In genomic region chr17:8122923-8123694, GRCh38 we compare ENCODE assay signal across 6 cellular contexts. TPM values are rescaled to one million over a fixed set of nuclear protein-coding genes. Genes with fewer than 3 reads are reported as not detected.
DNase-seq lines count a peak whose midpoint lies in the region; ATAC-seq and TF ChIP-seq lines count a peak whose summit lies in the region.
"Had no signal": no experiment of that assay in that cellular context is flagged by ENCODE, and none has a peak within 500 bp of the region (broad histone marks: within the 10 kb centered on the region; RNA-seq: fewer than 3 reads in every experiment).

No MANE protein-coding gene starts in this region.

- H3K9me3 Mint-ChIP-seq in naive thymus-derived CD8-positive, alpha-beta T cell: peaks cover 0 to 17% (median 0%) of the 10 kb centered on the region in 9 donors

- H3K36me3 Mint-ChIP-seq in naive thymus-derived CD8-positive, alpha-beta T cell: peaks cover 0 to 6% (median 3%) of the 10 kb centered on the region in 3 donors

- H3K4me3 Mint-ChIP-seq in naive thymus-derived CD8-positive, alpha-beta T cell: peak overlapping the region; percentile 84 to 97 (median 92)

- H3K27ac ChIP-seq in ascending aorta: peak overlapping the region in 1 of 2 donors; percentile 24
- H3K27ac ChIP-seq: foreskin keratinocyte had no signal

- no peaks in the 10 kb centered on the region for H4K20me1 ChIP-seq in Loucy (ENCODE audit: insufficient read depth, low read length, poor library complexity, severe bottlenecking)

- POLR2A ChIA-PET in naive thymus-derived CD8-positive, alpha-beta T cell (lab: Charles Lee): interaction anchor here (1.0 to 4.0 kb wide), 15 partner anchors 10 to 166 kb away, joined by 3 to 27 read pairs (median 6); partner anchors contain the start of genes CTC1 and RANGRF

- no peaks in the 10 kb centered on the region for H3K9me2 ChIP-seq in Loucy (replicated peaks; ENCODE audit: low read depth, low read length)

- intact Hi-C loops in ascending aorta (cut with DNase I): no loop called here

- peaks cover 0 to 38% (median 26%) of the 10 kb centered on the region in 5 donors for H3K27me3 Mint-ChIP-seq in naive thymus-derived CD8-positive, alpha-beta T cell

- H3K79me2 ChIP-seq in Loucy (ENCODE audit: insufficient read depth, low read length): no peaks in the 10 kb centered on the region

- ATAC-seq in naive thymus-derived CD8-positive, alpha-beta T cell: peak; percentile 6 to 11
- ATAC-seq: foreskin keratinocyte had no signal

- TF ChIP-seq CTCF in Loucy (conservative IDR thresholded peaks at IDR 0.05; ENCODE audit: low read length): no peak
- TF ChIP-seq CTCF in ascending aorta (IDR thresholded peaks at IDR 0.05): no peak

- H3K4me3 ChIP-seq in Loucy (ENCODE audit: low read length, poor library complexity, severe bottlenecking) (peak overlapping the region; percentile 91), ascending aorta (peak overlapping the region; percentile 57 to 65)

- H3K9me3 ChIP-seq in Loucy (ENCODE audit: insufficient read depth, low read depth, low read length): no peaks in the 10 kb centered on the region
- no peaks in the 10 kb centered on the region for H3K9me3 ChIP-seq in ascending aorta

- peak overlapping the region; percentile 93 for H3K4me2 ChIP-seq in Loucy (ENCODE audit: low read depth, low read length, poor library complexity, severe bottlenecking)

- DNase-seq in ascending aorta (ENCODE audit: low spot score in 2 of 2) (no peak), hippocampal formation (lab: John Stamatoyannopoulos, UW) (no peak), NCI-H1092 (lab: John Stamatoyannopoulos, UW) (no peak)
- DNase-seq in naive thymus-derived CD8-positive, alpha-beta T cell: peak in 6 of 10 donors; percentile 29 to 63 (median 44)

- no peaks in the 10 kb centered on the region for H3K36me3 ChIP-seq in Loucy (ENCODE audit: insufficient read depth, low read length)
- H3K36me3 ChIP-seq in ascending aorta: no peaks in the 10 kb centered on the region

- peak overlapping the region; percentile 40 for H2AFZ ChIP-seq in Loucy (ENCODE audit: low read length)

- H3K27me3 ChIP-seq in Loucy (ENCODE audit: insufficient read depth, low read length, poor library complexity, severe bottlenecking): peaks cover 7% of the 10 kb centered on the region
- H3K27me3 ChIP-seq in ascending aorta: no peaks in the 10 kb centered on the region

- H3K4me1 Mint-ChIP-seq in naive thymus-derived CD8-positive, alpha-beta T cell: peaks cover 60 to 85% (median 74%) of the 10 kb centered on the region in 4 donors

- H3K27ac Mint-ChIP-seq in naive thymus-derived CD8-positive, alpha-beta T cell: peak overlapping the region in 7 of 10 donors; percentile 33 to 100 (median 57)

- H3K9ac ChIP-seq in Loucy (ENCODE audit: low read depth, low read length, poor library complexity, severe bottlenecking): peak overlapping the region; percentile 46

- peaks cover 15% of the 10 kb centered on the region for H3F3A ChIP-seq in Loucy (ENCODE audit: low read depth)

- peaks cover 49% of the 10 kb centered on the region for H3K4me1 ChIP-seq in Loucy (ENCODE audit: insufficient read depth, low read length, poor library complexity, severe bottlenecking)
- peaks cover 26 to 54% of the 10 kb centered on the region in 2 donors for H3K4me1 ChIP-seq in ascending aorta

RNA-seq across cellular contexts. Expression of gene HES7, which starts 0.8 kb away (rescaled TPM):
- not detected for total RNA-seq in ascending aorta
- under 1 TPM in 1 of 2 experiments, not detected in 1; 0.30 TPM for total RNA-seq in naive thymus-derived CD8-positive, alpha-beta T cell
- polyA plus RNA-seq in naive thymus-derived CD8-positive, alpha-beta T cell: not detected

RNA-seq across cellular contexts. Expression of gene ALOXE3, which starts 4.8 kb away (rescaled TPM):
- total RNA-seq in ascending aorta: not detected
- total RNA-seq in naive thymus-derived CD8-positive, alpha-beta T cell: under 1 TPM; 0.18 to 0.52 TPM
- polyA plus RNA-seq in naive thymus-derived CD8-positive, alpha-beta T cell: under 1 TPM in 1 of 3 donors, not detected in 2; 0.13 TPM

RNA-seq across cellular contexts. Expression of gene PER1, which starts 29.1 kb away (rescaled TPM):
- total RNA-seq in ascending aorta: 178 TPM
- total RNA-seq in naive thymus-derived CD8-positive, alpha-beta T cell: 100 to 1,000 TPM; 148 to 153 TPM
- polyA plus RNA-seq in naive thymus-derived CD8-positive, alpha-beta T cell: 10 to 100 TPM in 2 of 3 donors, 1 to 10 TPM in 1; 6.1 to 11.4 (median 10.7) TPM

RNA-seq across cellular contexts. Expression of gene ALOX12B, which starts 35.6 kb away (rescaled TPM):
- not detected for total RNA-seq in ascending aorta
- total RNA-seq in naive thymus-derived CD8-positive, alpha-beta T cell: 1 to 10 TPM in 1 of 2 experiments, under 1 TPM in 1; 0.80 to 1.5 TPM
- polyA plus RNA-seq in naive thymus-derived CD8-positive, alpha-beta T cell: 1 to 10 TPM in 2 of 3 donors, under 1 TPM in 1; 0.82 to 2.3 (median 1.7) TPM

RNA-seq across cellular contexts. Expression of gene VAMP2, which starts 39.6 kb away (rescaled TPM):
- total RNA-seq in ascending aorta: 28.3 TPM
- 100 to 1,000 TPM; 219 to 238 TPM for total RNA-seq in naive thymus-derived CD8-positive, alpha-beta T cell
- polyA plus RNA-seq in naive thymus-derived CD8-positive, alpha-beta T cell: 10 to 100 TPM; 50.4 to 84.2 (median 64.4) TPM

Comparison
In these comparisons a context has a peak if more than half of its experiments do, and no peak if none do; other contexts are left out.
1. DNase-seq: peak in naive thymus-derived CD8-positive, alpha-beta T cell (6 of 10); none in ascending aorta (0 of 2), hippocampal formation (0 of 2) and NCI-H1092 (single experiment).